19 cellular contexts compared by ENCODE assay signal in the genomic region with DNA sequence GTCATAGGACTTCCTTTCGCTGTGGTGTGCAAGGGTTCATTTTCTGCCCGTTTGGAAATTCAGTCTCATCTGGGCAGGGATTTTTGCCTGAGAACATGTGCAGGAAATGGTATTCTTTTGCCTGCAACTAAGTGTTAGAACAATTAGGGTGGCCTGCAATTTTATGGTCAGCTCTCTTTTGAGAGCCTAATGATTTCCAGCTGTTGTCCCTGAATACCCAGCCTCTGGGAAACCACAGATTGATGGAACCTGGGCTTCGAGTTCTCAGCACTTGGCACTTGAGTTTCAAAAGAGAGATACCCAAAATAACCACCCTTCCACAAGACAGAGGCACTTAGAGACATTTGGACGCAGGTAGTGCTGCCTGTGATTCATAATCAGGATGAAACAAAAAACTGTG.
DNase-seq lines count a peak whose midpoint lies in the region; TF ChIP-seq lines count a peak whose summit lies in the region.
"Had no signal": no experiment of that assay in that cellular context is flagged by ENCODE, and none has a peak within 500 bp of the region (broad histone marks: within the 10 kb centered on the region; RNA-seq: fewer than 3 reads in every experiment).

No MANE protein-coding gene starts in this region.

- H3K9ac ChIP-seq in adipocyte (ENCODE audit: low read length): no peak overlapping the region

- TF ChIP-seq CTCF in AG10803 (conservative IDR thresholded peaks at IDR 0.05; ENCODE audit: low read length): no peak
- TF ChIP-seq CTCF in fibroblast of villous mesenchyme (IDR thresholded peaks at IDR 0.05; ENCODE audit: insufficient read depth, low read depth, low read length): no peak
- TF ChIP-seq CTCF in A673 (conservative IDR thresholded peaks at IDR 0.05; ENCODE audit: low read depth, low read length): no peak

- H3K27ac ChIP-seq in A673 (ENCODE audit: low read depth, low read length, poor library complexity, severe bottlenecking): no peak overlapping the region
- H3K27ac ChIP-seq: RWPE1 had no signal

- H3K4me1 ChIP-seq in adipocyte (ENCODE audit: control insufficient read depth, insufficient read depth, low read length) (peaks cover 15% of the 10 kb centered on the region), A673 (ENCODE audit: insufficient read depth, low read length, poor library complexity, severe bottlenecking) (no peaks in the 10 kb centered on the region)
- H3K4me1 ChIP-seq: BE2C had no signal

- H3K4me3 ChIP-seq in AG10803 (ENCODE audit: low read length): no peak overlapping the region
- H3K4me3 ChIP-seq in adipocyte (ENCODE audit: low read length): no peak overlapping the region
- H3K4me3 ChIP-seq in fibroblast of villous mesenchyme (ENCODE audit: low read depth, low read length): no peak overlapping the region
- H3K4me3 ChIP-seq in A673 (ENCODE audit: low read depth, low read length, poor library complexity, severe bottlenecking): no peak overlapping the region
- H3K4me3 ChIP-seq: K562 had no signal

- CTCF ChIA-PET in A673 (lab: Charles Lee): no interaction called here

- DNase-seq in AG10803 (ENCODE audit: low read depth) (peak; percentile 36), GM04504 (ENCODE audit: low read depth) (peak; percentile 3), adipocyte (ENCODE audit: low read depth) (peak; percentile 48), fibroblast of villous mesenchyme (ENCODE audit: low read depth) (peak; percentile 53), DMS 273 treated with DMSO at 0.1 percent for 48 hours (lab: John Stamatoyannopoulos, UW) (no peak), A673 (ENCODE audit: low spot score) (no peak), NCI-H1694 (lab: John Stamatoyannopoulos, UW) (no peak)
- DNase-seq: BE2C; CD4-positive, alpha-beta T cell; GOT3; NCI-H1105; NCI-H187; NCI-H2171 treated with DMSO at 0.1 percent for 48 hours; NCI-H446; NCI-H526 treated with DMSO at 0.1 percent for 48 hours; SIG-M5; T-helper 1 cell had no signal

- H3K36me3 ChIP-seq in adipocyte (ENCODE audit: control insufficient read depth, insufficient read depth, low read length, severe bottlenecking) (no peaks in the 10 kb centered on the region), A673 (ENCODE audit: insufficient read depth, low read length, poor library complexity, severe bottlenecking) (no peaks in the 10 kb centered on the region)
- H3K36me3 ChIP-seq: BE2C had no signal

- BruUV-seq in A673 (replicated peaks; lab: Mats Ljungman, UMichigan): no TSS peak

- peaks cover 20% of the 10 kb centered on the region for H3K27me3 ChIP-seq in adipocyte (replicated peaks; ENCODE audit: control insufficient read depth, insufficient read depth, low read length)
- H3K27me3 ChIP-seq in A673 (replicated peaks; ENCODE audit: insufficient read depth, low read depth, low read length, poor library complexity): peaks cover 13% of the 10 kb centered on the region
- H3K27me3 ChIP-seq: BE2C had no signal

- POLR2A ChIA-PET in A673 (lab: Charles Lee; ENCODE audit: low non-redundant PET): no interaction called here

- H3K9me3 ChIP-seq in adipocyte (ENCODE audit: control insufficient read depth, low read length) (no peaks in the 10 kb centered on the region), A673 (ENCODE audit: low read depth, low read length, poor library complexity, severe bottlenecking) (no peaks in the 10 kb centered on the region)
- H3K9me3 ChIP-seq: BE2C had no signal

- intact Hi-C loops in A673 (cut with micrococcal nuclease; ENCODE audit: unreplicated experiment): no loop called here

Comparison
In these comparisons a context has a peak if more than half of its experiments do, and no peak if none do; other contexts are left out.
1. DNase-seq: peak in AG10803 (single experiment), GM04504 (single experiment), adipocyte (single experiment) and fibroblast of villous mesenchyme (single experiment); none in DMS 273 treated with DMSO at 0.1 percent for 48 hours (single experiment), A673 (single experiment) and NCI-H1694 (single experiment).